Comparison of ENCODE assay signal across 8 cellular contexts in the genomic region with DNA sequence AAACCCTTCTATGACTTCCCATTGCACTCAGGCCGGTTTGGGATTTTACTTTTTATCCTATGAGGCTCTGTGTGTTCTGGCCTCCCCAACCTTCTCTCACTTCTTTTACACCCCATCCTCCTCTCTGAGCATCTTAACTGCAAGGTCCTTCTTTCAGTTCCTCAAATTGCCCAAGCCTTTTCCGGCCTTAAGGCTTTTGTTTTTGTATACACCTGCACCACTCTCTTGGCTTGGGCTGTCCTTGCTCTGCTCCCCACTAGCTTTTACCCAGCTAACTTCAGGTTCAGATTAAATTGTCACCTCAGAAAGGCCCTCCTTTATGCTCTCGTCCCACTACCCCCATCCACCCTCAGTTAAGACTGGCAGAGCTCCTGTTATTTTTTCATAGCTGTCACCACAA. TPM values are rescaled to one million over a fixed set of nuclear protein-coding genes. Genes with fewer than 3 reads are reported as not detected.
DNase-seq lines count a peak whose midpoint lies in the region; ATAC-seq and TF ChIP-seq lines count a peak whose summit lies in the region.

No MANE protein-coding gene starts in this region.

- no peaks in the 10 kb centered on the region for H3K79me1 ChIP-seq in trophoblast cell (ENCODE audit: low read length)

- peaks cover 2% of the 10 kb centered on the region for H3K79me2 ChIP-seq in trophoblast cell (ENCODE audit: control insufficient read depth, insufficient read depth, low read length, poor library complexity)

- ATAC-seq in HG02678 (IDR thresholded peaks at IDR 0.05; ENCODE audit: unreplicated experiment): peak; percentile 91

- no peak overlapping the region for H4K8ac ChIP-seq in trophoblast cell (ENCODE audit: low read depth, low read length)

- H3K36me3 ChIP-seq in neutrophil: no peaks in the 10 kb centered on the region
- no peaks in the 10 kb centered on the region for H3K36me3 ChIP-seq in trophoblast cell (ENCODE audit: control insufficient read depth in 1 of 2, insufficient read depth in 2 of 2, low read length in 2 of 2)

- no peak overlapping the region for H2AK5ac ChIP-seq in trophoblast cell (ENCODE audit: low read length)

- H2BK5ac ChIP-seq in trophoblast cell (ENCODE audit: low read depth, low read length, poor library complexity): no peak overlapping the region

- H3K4me3 ChIP-seq in neutrophil (ENCODE audit: low read depth in 1 of 2, low read length in 1 of 2): peak overlapping the region; percentile 40 to 46
- no peak overlapping the region for H3K4me3 ChIP-seq in trophoblast cell (ENCODE audit: low read depth, low read length)

- H2BK120ac ChIP-seq in trophoblast cell (ENCODE audit: insufficient read depth, low read length, poor library complexity): no peak overlapping the region

- peak; percentile 43 for DNase-seq in activated CD8-positive, alpha-beta memory T cell treated with anti-CD3 and anti-CD28 coated beads for 24 hours
- no peak for DNase-seq in activated CD8-positive, alpha-beta memory T cell treated with anti-CD3 and anti-CD28 coated beads, Interleukin-2, amount 50 U/mL, for 4 hours
- DNase-seq in MV-4-11 (lab: John Stamatoyannopoulos, UW) (peak; percentile 82), trophoblast cell (no peak), NCI-H1436 treated with DMSO at 0.1 percent for 48 hours (lab: John Stamatoyannopoulos, UW) (no peak), NCI-H2227 treated with DMSO at 0.1 percent for 48 hours (lab: John Stamatoyannopoulos, UW) (no peak)

- WGBS in trophoblast cell (ENCODE audit: extremely low coverage, insufficient coverage, insufficient read length): no CpG with 5 or more reads among the region's 3 CpGs

- no peak overlapping the region for H3K14ac ChIP-seq in trophoblast cell (ENCODE audit: low read length)

- H3K9ac ChIP-seq in trophoblast cell (ENCODE audit: low read length): no peak overlapping the region

- H3K23ac ChIP-seq in trophoblast cell (ENCODE audit: low read length): no peak overlapping the region

- H4K91ac ChIP-seq in trophoblast cell (ENCODE audit: low read depth, low read length): no peak overlapping the region

- H3K27ac ChIP-seq in neutrophil (peak overlapping the region; percentile 92), trophoblast cell (ENCODE audit: low read depth, low read length) (no peak overlapping the region)

- H2AFZ ChIP-seq in trophoblast cell (ENCODE audit: insufficient read depth, low read length, poor library complexity): no peak overlapping the region

- H3K4ac ChIP-seq in trophoblast cell (ENCODE audit: low read depth, low read length): no peak overlapping the region

- no peak for TF ChIP-seq CTCF in neutrophil (IDR thresholded peaks at IDR 0.05)

- H3K27me3 ChIP-seq in neutrophil (no peaks in the 10 kb centered on the region), trophoblast cell (ENCODE audit: insufficient read depth, low read length) (no peaks in the 10 kb centered on the region)

- no peak overlapping the region for H2BK12ac ChIP-seq in trophoblast cell (ENCODE audit: low read length)

- H3K4me1 ChIP-seq in neutrophil (ENCODE audit: control insufficient read depth in 1 of 2, insufficient read depth in 1 of 2, low read depth in 1 of 2, low read length in 1 of 2) (peaks cover 47 to 64% of the 10 kb centered on the region in 2 experiments), trophoblast cell (ENCODE audit: control insufficient read depth in 1 of 2, insufficient read depth in 2 of 2, low read length in 2 of 2) (peaks cover 2 to 3% of the 10 kb centered on the region in 2 experiments)

- H4K12ac ChIP-seq in trophoblast cell (ENCODE audit: low read depth, low read length): no peak overlapping the region

- H3K4me2 ChIP-seq in trophoblast cell (ENCODE audit: low read length): no peak overlapping the region

- H3K18ac ChIP-seq in trophoblast cell (ENCODE audit: low read length): no peak overlapping the region

- H3K9me3 ChIP-seq in neutrophil (no peaks in the 10 kb centered on the region), trophoblast cell (ENCODE audit: insufficient read depth, low read depth, low read length) (no peaks in the 10 kb centered on the region)

RNA-seq across cellular contexts. Expression of gene FAM83F, which starts 55.5 kb away (rescaled TPM):
- polyA plus RNA-seq in trophoblast cell (2013): 3.1 and 3.3 TPM in 2 replicates

Comparison
In these comparisons a context has a peak if more than half of its experiments do, and no peak if none do; other contexts are left out.
1. DNase-seq: peak in activated CD8-positive, alpha-beta memory T cell treated with anti-CD3 and anti-CD28 coated beads for 24 hours (single experiment) and MV-4-11 (single experiment); none in activated CD8-positive, alpha-beta memory T cell treated with anti-CD3 and anti-CD28 coated beads, Interleukin-2, amount 50 U/mL, for 4 hours (single experiment), trophoblast cell (0 of 2), NCI-H1436 treated with DMSO at 0.1 percent for 48 hours (single experiment) and NCI-H2227 treated with DMSO at 0.1 percent for 48 hours (single experiment).